11 cellular contexts compared by ENCODE assay signal in the genomic region with DNA sequence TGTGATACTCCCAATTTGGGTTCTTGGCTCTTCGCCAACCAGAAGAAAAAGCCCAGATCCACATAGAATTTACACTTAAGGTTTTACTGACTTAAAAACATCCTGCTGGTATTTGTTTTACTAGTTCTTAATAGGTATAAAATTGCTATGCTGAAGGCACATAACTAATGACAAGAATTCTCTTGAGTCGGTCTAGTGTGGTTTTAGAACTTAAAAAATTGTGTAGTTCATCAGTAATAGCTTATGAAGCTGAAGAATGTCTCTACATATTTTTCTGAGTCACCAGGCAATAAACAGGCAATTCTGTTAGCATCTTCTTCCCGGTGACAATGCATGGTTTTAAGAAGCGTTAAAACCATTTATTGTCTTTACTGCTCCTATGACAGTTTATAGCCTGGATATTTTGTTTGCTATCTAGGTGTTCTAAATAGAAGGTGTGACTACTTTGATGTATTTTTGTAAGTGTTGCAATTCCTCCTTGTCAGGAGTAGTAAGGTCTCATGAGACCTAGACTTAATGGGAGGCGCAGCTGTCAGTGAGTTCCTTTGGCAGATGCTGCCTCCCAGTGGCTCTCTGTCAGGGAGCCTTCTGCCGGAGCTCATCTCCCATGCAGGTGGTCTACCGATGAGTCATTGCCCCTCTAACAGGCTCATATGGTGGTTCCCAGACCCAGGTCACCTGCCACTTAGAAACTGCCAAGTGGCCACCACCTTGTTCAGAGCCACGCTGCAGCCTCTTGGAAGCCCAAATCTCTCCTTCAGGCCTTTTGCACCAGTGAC.
A peak's percentile ranks its signal among the peaks of the same experiment; 100 is the strongest.
DNase-seq lines count a peak whose midpoint lies in the region; ATAC-seq and TF ChIP-seq lines count a peak whose summit lies in the region.
"Had no signal": no experiment of that assay in that cellular context is flagged by ENCODE, and none has a peak within 500 bp of the region (broad histone marks: within the 10 kb centered on the region; RNA-seq: fewer than 3 reads in every experiment).

No MANE protein-coding gene starts in this region.

- H3K4me1 ChIP-seq in SK-N-SH (ENCODE audit: control insufficient read depth in 1 of 2, insufficient read depth in 2 of 2, low read depth in 1 of 2, low read length in 1 of 2) (no peaks in the 10 kb centered on the region), spleen (no peaks in the 10 kb centered on the region)

- no peak overlapping the region for H3K9ac ChIP-seq in SK-N-SH

- TF ChIP-seq RAD21 in SK-N-SH (IDR thresholded peaks at IDR 0.05; ENCODE audit: low read length): peak; percentile 63

- H3K9me3 ChIP-seq in SK-N-SH: no peaks in the 10 kb centered on the region
- no peaks in the 10 kb centered on the region for H3K9me3 ChIP-seq in spleen

- no peak for TF ChIP-seq POLR2A in spleen (IDR thresholded peaks at IDR 0.05)

- H2AFZ ChIP-seq in SK-N-SH (ENCODE audit: low read depth): no peak overlapping the region

- H3K36me3 ChIP-seq in SK-N-SH (replicated peaks in 1 of 2; ENCODE audit: control insufficient read depth in 1 of 2, insufficient read depth in 2 of 2, low read length in 1 of 2) (no peaks in the 10 kb centered on the region), spleen (no peaks in the 10 kb centered on the region)

- POLR2A ChIA-PET in SK-N-SH (lab: Yijun Ruan, JAX): no interaction called here

- H3K79me2 ChIP-seq in SK-N-SH (ENCODE audit: insufficient read depth): no peaks in the 10 kb centered on the region

- 67% methylated on average over 7 of the region's 8 CpGs for WGBS in SK-N-SH (ENCODE audit: low lambda C conversion rate)
- 75 to 86% (median 85%) methylated on average over 8 of the region's 8 CpGs for WGBS in spleen, 5 donors

- CTCF ChIA-PET in SK-N-SH (lab: Yijun Ruan, JAX): interaction anchor here (0.9 to 3.6 kb wide), 4 partner anchors 13 to 464 kb away, joined by 3 to 14 read pairs (median 8); no protein-coding TSS in a partner anchor

- no peaks in the 10 kb centered on the region for H3K27me3 ChIP-seq in SK-N-SH (ENCODE audit: insufficient read depth)
- no peaks in the 10 kb centered on the region for H3K27me3 ChIP-seq in spleen (replicated peaks in 1 of 7)

- TF ChIP-seq EP300 in SK-N-SH (IDR thresholded peaks at IDR 0.05; ENCODE audit: borderline replicate concordance in 1 of 2, low read depth in 1 of 2, low read length in 1 of 2): no peak

- no peak overlapping the region for H3K27ac ChIP-seq in SK-N-SH (ENCODE audit: low read depth in 2 of 2, low read length in 1 of 2)
- no peak overlapping the region for H3K27ac ChIP-seq in spleen

- TF ChIP-seq CTCF in SK-N-SH (IDR thresholded peaks at IDR 0.05) (no peak), fibroblast of the aortic adventitia (IDR thresholded peaks at IDR 0.05; ENCODE audit: insufficient read depth, low read length) (peak; percentile 25), spleen (IDR thresholded peaks at IDR 0.05 in 8 of 11, conservative IDR thresholded peaks at IDR 0.05 in 3 of 11) (no peak)

- H3K4me2 ChIP-seq in SK-N-SH: no peak overlapping the region

- peak; percentile 29 for DNase-seq in SK-N-SH
- DNase-seq in NCI-H524 (lab: John Stamatoyannopoulos, UW): peak; percentile 61 to 83
- DNase-seq in fibroblast of the aortic adventitia (ENCODE audit: low read depth): peak; percentile 8
- peak; percentile 37 for DNase-seq in spleen
- DNase-seq in NOMO-1 treated with DMSO at 0.1 percent for 48 hours (lab: John Stamatoyannopoulos, UW; ENCODE audit: unreplicated experiment): no peak
- DNase-seq in activated CD4-positive, alpha-beta T cell treated with anti-CD3 and anti-CD28 coated beads for 1 hour: no peak
- DNase-seq: activated CD8-positive, alpha-beta memory T cell treated with anti-CD3 and anti-CD28 coated beads, Interleukin-2, amount 50 U/mL, for 48 hours; CD4-positive, CD25-positive, alpha-beta regulatory T cell; NCI-H1930 had no signal

- intact Hi-C loops in spleen (cut with DNase I; ENCODE audit: low total_unique reads): no loop called here

- H3K4me3 ChIP-seq in SK-N-SH (ENCODE audit: low read depth in 2 of 2, low read length in 1 of 2) (no peak overlapping the region), fibroblast of the aortic adventitia (ENCODE audit: low read depth, low read length) (no peak overlapping the region), spleen (no peak overlapping the region)

- ATAC-seq in SK-N-SH treated with all-trans-retinoic acid at 6 μM for 48 hours (no peak), GM21390 (IDR thresholded peaks at IDR 0.05; ENCODE audit: unreplicated experiment) (no peak)

- no peaks in the 10 kb centered on the region for H3K9me2 ChIP-seq in SK-N-SH

- no peaks in the 10 kb centered on the region for H4K20me1 ChIP-seq in SK-N-SH (ENCODE audit: insufficient read depth)

- H3F3A ChIP-seq in SK-N-SH (replicated peaks; ENCODE audit: insufficient read depth): no peaks in the 10 kb centered on the region

TF ChIP-seq in SK-N-SH, 30 proteins besides CTCF, POLR2A, EP300 and RAD21 (continues in another document):
- TF ChIP-seq RCOR1 (IDR thresholded peaks at IDR 0.05; ENCODE audit: low read length): no peak
- no peak for TF ChIP-seq CHD2 (IDR thresholded peaks at IDR 0.05; ENCODE audit: low read length, partially characterized antibody)
- no peak for TF ChIP-seq NRF1 (IDR thresholded peaks at IDR 0.05; ENCODE audit: low read depth, low read length)
- TF ChIP-seq MEF2A (IDR thresholded peaks at IDR 0.05; ENCODE audit: borderline replicate concordance, low read depth): no peak
- no peak for TF ChIP-seq REST (IDR thresholded peaks at IDR 0.05; ENCODE audit: low read depth, low read length)
- TF ChIP-seq JUND (IDR thresholded peaks at IDR 0.05): no peak
- no peak for TF ChIP-seq TEAD4 (IDR thresholded peaks at IDR 0.05; ENCODE audit: borderline replicate concordance, insufficient read depth)
- no peak for TF ChIP-seq POLR2AphosphoS5 (IDR thresholded peaks at IDR 0.05; ENCODE audit: low read depth, low read length)

TF ChIP-seq in SK-N-SH treated with all-trans-retinoic acid at 6 μM for 48 hours, 23 proteins besides CTCF, POLR2A, EP300 and RAD21:
- TF ChIP-seq, protein P1, sequence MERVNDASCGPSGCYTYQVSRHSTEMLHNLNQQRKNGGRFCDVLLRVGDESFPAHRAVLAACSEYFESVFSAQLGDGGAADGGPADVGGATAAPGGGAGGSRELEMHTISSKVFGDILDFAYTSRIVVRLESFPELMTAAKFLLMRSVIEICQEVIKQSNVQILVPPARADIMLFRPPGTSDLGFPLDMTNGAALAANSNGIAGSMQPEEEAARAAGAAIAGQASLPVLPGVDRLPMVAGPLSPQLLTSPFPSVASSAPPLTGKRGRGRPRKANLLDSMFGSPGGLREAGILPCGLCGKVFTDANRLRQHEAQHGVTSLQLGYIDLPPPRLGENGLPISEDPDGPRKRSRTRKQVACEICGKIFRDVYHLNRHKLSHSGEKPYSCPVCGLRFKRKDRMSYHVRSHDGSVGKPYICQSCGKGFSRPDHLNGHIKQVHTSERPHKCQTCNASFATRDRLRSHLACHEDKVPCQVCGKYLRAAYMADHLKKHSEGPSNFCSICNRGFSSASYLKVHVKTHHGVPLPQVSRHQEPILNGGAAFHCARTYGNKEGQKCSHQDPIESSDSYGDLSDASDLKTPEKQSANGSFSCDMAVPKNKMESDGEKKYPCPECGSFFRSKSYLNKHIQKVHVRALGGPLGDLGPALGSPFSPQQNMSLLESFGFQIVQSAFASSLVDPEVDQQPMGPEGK (CRISPR knock-in tag; IDR thresholded peaks at IDR 0.05; ENCODE audit: borderline replicate concordance): no peak
- TF ChIP-seq TCF4 (CRISPR knock-in tag; IDR thresholded peaks at IDR 0.05; ENCODE audit: borderline replicate concordance): no peak
- TF ChIP-seq POU6F1 (CRISPR knock-in tag; IDR thresholded peaks at IDR 0.05; ENCODE audit: borderline replicate concordance, low read depth): no peak
- TF ChIP-seq ZNF70 (CRISPR knock-in tag; IDR thresholded peaks at IDR 0.05): no peak
- no peak for TF ChIP-seq BACH2 (CRISPR knock-in tag; IDR thresholded peaks at IDR 0.05; ENCODE audit: borderline replicate concordance)
- TF ChIP-seq ZFP30 (CRISPR knock-in tag; IDR thresholded peaks at IDR 0.05): no peak
- TF ChIP-seq OSR1 (CRISPR knock-in tag; IDR thresholded peaks at IDR 0.05): no peak

Comparison
In these comparisons a context has a peak if more than half of its experiments do, and no peak if none do; other contexts are left out.
1. DNase-seq: peak in SK-N-SH (single experiment), NCI-H524 (2 of 2), fibroblast of the aortic adventitia (single experiment) and spleen (single experiment); none in NOMO-1 treated with DMSO at 0.1 percent for 48 hours (single experiment) and activated CD4-positive, alpha-beta T cell treated with anti-CD3 and anti-CD28 coated beads for 1 hour (single experiment).